In genomic region chr5:68709229-68709628, GRCh38 we compare ENCODE assay signal across 23 cellular contexts.
DNase-seq lines count a peak whose midpoint lies in the region; ATAC-seq and TF ChIP-seq lines count a peak whose summit lies in the region.
"Had no signal": no experiment of that assay in that cellular context is flagged by ENCODE, and none has a peak within 500 bp of the region (broad histone marks: within the 10 kb centered on the region; RNA-seq: fewer than 3 reads in every experiment).

No MANE protein-coding gene starts in this region.

- in situ Hi-C loops in HAP-1 (cut with MboI; ENCODE audit: low sequenced_read_pairs): no loop called here

- no peak overlapping the region for H3K4me3 Mint-ChIP-seq in nephron
- H3K4me3 Mint-ChIP-seq: activated CD8-positive, alpha-beta T cell treated with anti-CD3 and anti-CD28 coated beads for 36 hours had no signal

- H3K9me3 ChIP-seq in BLaER1 (no peaks in the 10 kb centered on the region), WERI-Rb-1 (ENCODE audit: severe bottlenecking) (no peaks in the 10 kb centered on the region), heart right ventricle (no peaks in the 10 kb centered on the region), HAP-1 (no peaks in the 10 kb centered on the region)

- H3K27me3 Mint-ChIP-seq in nephron (ENCODE audit: low read depth): peaks cover 3% of the 10 kb centered on the region
- H3K27me3 Mint-ChIP-seq: activated CD8-positive, alpha-beta T cell treated with anti-CD3 and anti-CD28 coated beads for 36 hours had no signal

- peak; percentile 74 to 96 (median 92) for ATAC-seq in heart right ventricle
- no peak for ATAC-seq in GM18502 (IDR thresholded peaks at IDR 0.05; ENCODE audit: poor library complexity, unreplicated experiment)
- no peak for ATAC-seq in GM19023 (IDR thresholded peaks at IDR 0.05; ENCODE audit: unreplicated experiment)
- ATAC-seq: activated CD8-positive, alpha-beta T cell treated with anti-CD3 and anti-CD28 coated beads for 36 hours; HCT116 had no signal

- no peak overlapping the region for H3K9ac ChIP-seq in BLaER1

- no peak overlapping the region for H3K27ac ChIP-seq in BLaER1
- H3K27ac ChIP-seq in WERI-Rb-1: peak overlapping the region; percentile 66
- peak overlapping the region in 7 of 10 donors; percentile 51 to 81 (median 62) for H3K27ac ChIP-seq in heart right ventricle

- peaks cover 61% of the 10 kb centered on the region for H3K4me1 Mint-ChIP-seq in nephron

- no peaks in the 10 kb centered on the region for H4K20me1 ChIP-seq in BLaER1

- no peaks in the 10 kb centered on the region for H3K36me3 Mint-ChIP-seq in nephron (ENCODE audit: low read depth)

- H3K4me2 ChIP-seq in BLaER1: peak overlapping the region; percentile 73

- H3K36me3 ChIP-seq in BLaER1: no peaks in the 10 kb centered on the region
- H3K36me3 ChIP-seq in WERI-Rb-1: no peaks in the 10 kb centered on the region
- H3K36me3 ChIP-seq in heart right ventricle: no peaks in the 10 kb centered on the region
- H3K36me3 ChIP-seq in HAP-1 (replicated peaks): no peaks in the 10 kb centered on the region
- H3K36me3 ChIP-seq: BE2C had no signal

- H3K4me1 ChIP-seq in BLaER1: peaks cover 55% of the 10 kb centered on the region
- peaks cover 0 to 35% (median 17%) of the 10 kb centered on the region in 9 donors for H3K4me1 ChIP-seq in heart right ventricle
- no peaks in the 10 kb centered on the region for H3K4me1 ChIP-seq in HAP-1
- H3K4me1 ChIP-seq: BE2C had no signal

- peaks cover 4% of the 10 kb centered on the region for H3K9me3 Mint-ChIP-seq in nephron
- H3K9me3 Mint-ChIP-seq: activated CD8-positive, alpha-beta T cell treated with anti-CD3 and anti-CD28 coated beads for 36 hours had no signal

- H3K27ac Mint-ChIP-seq in nephron: peak overlapping the region; percentile 79 to 93 (median 91)
- H3K27ac Mint-ChIP-seq: activated CD8-positive, alpha-beta T cell treated with anti-CD3 and anti-CD28 coated beads for 36 hours had no signal

- no peaks in the 10 kb centered on the region for H3K27me3 ChIP-seq in BLaER1
- H3K27me3 ChIP-seq in WERI-Rb-1 (ENCODE audit: insufficient read depth, low read depth, severe bottlenecking): no peaks in the 10 kb centered on the region
- H3K27me3 ChIP-seq in heart right ventricle: no peaks in the 10 kb centered on the region
- H3K27me3 ChIP-seq in HAP-1 (ENCODE audit: low read depth): no peaks in the 10 kb centered on the region
- H3K27me3 ChIP-seq: BE2C had no signal

- DNase-seq in WERI-Rb-1 (peak; percentile 88), heart right ventricle (peak in 1 of 2 donors; percentile 37), GOT3 (lab: John Stamatoyannopoulos, UW) (no peak), HAP-1 (ENCODE audit: low spot score in 2 of 2) (no peak)
- DNase-seq: activated CD4-positive, CD25-positive, alpha-beta regulatory T cell; activated CD8-positive, alpha-beta T cell treated with anti-CD3 and anti-CD28 coated beads for 36 hours; activated gamma-delta T cell; activated T-cell treated with anti-CD3 and anti-CD28 coated beads for 4 hours; BE2C; Calu3; dermis blood vessel endothelial cell; head of caudate nucleus; KBM-7; MM.1S; NCI-H1436 treated with DMSO at 0.1 percent for 48 hours; NCI-H2171 treated with DMSO at 0.1 percent for 48 hours; NCI-H69; T1000 had no signal

- H3K4me3 ChIP-seq in BLaER1 (no peak overlapping the region), WERI-Rb-1 (ENCODE audit: low read depth, low read length) (peak overlapping the region; percentile 4), heart right ventricle (no peak overlapping the region), HAP-1 (no peak overlapping the region)

- intact Hi-C loops in heart right ventricle (cut with DNase I): no loop called here

- TF ChIP-seq CTCF in WERI-Rb-1 (IDR thresholded peaks at IDR 0.05; ENCODE audit: low read depth, low read length) (no peak), heart right ventricle (IDR thresholded peaks at IDR 0.05) (no peak), nephron (IDR thresholded peaks at IDR 0.05; ENCODE audit: unreplicated experiment in 3 of 3) (no peak)

- WGBS in heart right ventricle, 2 donors: 41 to 45% methylated on average over 2 of the region's 2 CpGs

Comparison
In these comparisons a context has a peak if more than half of its experiments do, and no peak if none do; other contexts are left out.
1. ATAC-seq: peak in heart right ventricle (8 of 8); none in GM18502 (single experiment) and GM19023 (single experiment).